In genomic region chr22:32354360-32355351, GRCh38 we compare ENCODE assay signal across 12 cellular contexts. TPM values are rescaled to one million over a fixed set of nuclear protein-coding genes. Genes with fewer than 3 reads are reported as not detected.
A peak's percentile ranks its signal among the peaks of the same experiment; 100 is the strongest.
DNase-seq lines count a peak whose midpoint lies in the region; ATAC-seq and TF ChIP-seq lines count a peak whose summit lies in the region.
"Had no signal": no experiment of that assay in that cellular context is flagged by ENCODE, and none has a peak within 500 bp of the region (broad histone marks: within the 10 kb centered on the region; RNA-seq: fewer than 3 reads in every experiment).

No MANE protein-coding gene starts in this region.

- H3K27me3 ChIP-seq in osteoblast (ENCODE audit: insufficient read depth, low read length), result no peaks in the 10 kb centered on the region
- H3K27me3 ChIP-seq: gastrocnemius medialis had no signal

- no peak for ATAC-seq in activated CD8-positive, alpha-beta T cell treated with anti-CD3 and anti-CD28 coated beads for 36 hours
- ATAC-seq in GM18907 (IDR thresholded peaks at IDR 0.05; ENCODE audit: unreplicated experiment), result no peak

- peak overlapping the region; percentile 15 for H3K27ac Mint-ChIP-seq in endothelial cell (ENCODE audit: unreplicated experiment)
- H3K27ac Mint-ChIP-seq in osteocyte (ENCODE audit: unreplicated experiment), result no peak overlapping the region
- no peak overlapping the region for H3K27ac Mint-ChIP-seq in activated CD8-positive, alpha-beta T cell treated with anti-CD3 and anti-CD28 coated beads for 36 hours
- H3K27ac Mint-ChIP-seq: natural killer cell treated with Interleukin-12 subunit alpha and Interleukin-12 subunit beta and Interleukin-15 and Interleukin-18, amount 100 ng/mL, for 72 hours had no signal

- H3K9me3 ChIP-seq in ES-I3 (ENCODE audit: control insufficient read depth, insufficient read depth, low read length) (no peaks in the 10 kb centered on the region), osteoblast (ENCODE audit: low read depth, low read length) (no peaks in the 10 kb centered on the region)
- H3K9me3 ChIP-seq: gastrocnemius medialis had no signal

- H3K36me3 ChIP-seq in ES-I3 (ENCODE audit: insufficient read depth, low read length) (no peaks in the 10 kb centered on the region), osteoblast (ENCODE audit: insufficient read depth, low read length) (no peaks in the 10 kb centered on the region)
- H3K36me3 ChIP-seq: gastrocnemius medialis had no signal

- TF ChIP-seq CTCF in endothelial cell (IDR thresholded peaks at IDR 0.05; ENCODE audit: unreplicated experiment), result no peak
- no peak for TF ChIP-seq CTCF in osteoblast (IDR thresholded peaks at IDR 0.05; ENCODE audit: extremely low read depth, low read depth, low read length)
- no peak for TF ChIP-seq CTCF in osteocyte (IDR thresholded peaks at IDR 0.05)
- no peak for TF ChIP-seq CTCF in activated CD8-positive, alpha-beta T cell treated with anti-CD3 and anti-CD28 coated beads for 36 hours (IDR thresholded peaks at IDR 0.05)

- peak overlapping the region; percentile 79 for H3K4me3 Mint-ChIP-seq in endothelial cell (ENCODE audit: unreplicated experiment)
- H3K4me3 Mint-ChIP-seq in osteocyte (ENCODE audit: unreplicated experiment), result no peak overlapping the region
- H3K4me3 Mint-ChIP-seq in activated CD8-positive, alpha-beta T cell treated with anti-CD3 and anti-CD28 coated beads for 36 hours, result no peak overlapping the region
- H3K4me3 Mint-ChIP-seq: natural killer cell treated with Interleukin-12 subunit alpha and Interleukin-12 subunit beta and Interleukin-15 and Interleukin-18, amount 100 ng/mL, for 72 hours had no signal

- no peaks in the 10 kb centered on the region for H3K79me2 ChIP-seq in osteoblast (ENCODE audit: insufficient read depth, low read length)

- H3K4me1 Mint-ChIP-seq in endothelial cell (ENCODE audit: unreplicated experiment) (peaks cover 20% of the 10 kb centered on the region), osteocyte (ENCODE audit: unreplicated experiment) (no peaks in the 10 kb centered on the region)
- H3K4me1 Mint-ChIP-seq in activated CD8-positive, alpha-beta T cell treated with anti-CD3 and anti-CD28 coated beads for 36 hours (ENCODE audit: low read depth), result no peaks in the 10 kb centered on the region

- peak overlapping the region; percentile 29 for H2AFZ ChIP-seq in osteoblast (ENCODE audit: low read length)

- peaks cover 3% of the 10 kb centered on the region for H3K27me3 Mint-ChIP-seq in endothelial cell (ENCODE audit: unreplicated experiment)
- H3K27me3 Mint-ChIP-seq in osteocyte (ENCODE audit: unreplicated experiment), result no peaks in the 10 kb centered on the region
- no peaks in the 10 kb centered on the region for H3K27me3 Mint-ChIP-seq in activated CD8-positive, alpha-beta T cell treated with anti-CD3 and anti-CD28 coated beads for 36 hours
- H3K27me3 Mint-ChIP-seq: natural killer cell treated with Interleukin-12 subunit alpha and Interleukin-12 subunit beta and Interleukin-15 and Interleukin-18, amount 100 ng/mL, for 72 hours had no signal

- peaks cover 9% of the 10 kb centered on the region for H3K4me1 ChIP-seq in ES-I3 (ENCODE audit: insufficient read depth, low read length)
- no peaks in the 10 kb centered on the region for H3K4me1 ChIP-seq in osteoblast (ENCODE audit: insufficient read depth, low read length)
- H3K4me1 ChIP-seq: gastrocnemius medialis had no signal

- intact Hi-C loops in activated CD8-positive, alpha-beta T cell treated with anti-CD3 and anti-CD28 coated beads for 36 hours (cut with micrococcal nuclease), result no loop called here

- no peak overlapping the region for H3K4me3 ChIP-seq in osteoblast (ENCODE audit: insufficient read depth, low read length)

- H3K4me2 ChIP-seq in osteoblast (ENCODE audit: insufficient read depth, low read length), result no peak overlapping the region

- no peak overlapping the region for H3K27ac ChIP-seq in osteoblast (ENCODE audit: low read depth, low read length)

- H3K36me3 Mint-ChIP-seq in endothelial cell (ENCODE audit: low read depth, unreplicated experiment), result no peaks in the 10 kb centered on the region
- H3K36me3 Mint-ChIP-seq in osteocyte (ENCODE audit: unreplicated experiment), result no peaks in the 10 kb centered on the region
- H3K36me3 Mint-ChIP-seq in activated CD8-positive, alpha-beta T cell treated with anti-CD3 and anti-CD28 coated beads for 36 hours (ENCODE audit: low read depth), result no peaks in the 10 kb centered on the region
- H3K36me3 Mint-ChIP-seq: natural killer cell treated with Interleukin-12 subunit alpha and Interleukin-12 subunit beta and Interleukin-15 and Interleukin-18, amount 100 ng/mL, for 72 hours had no signal

- H3K9me3 Mint-ChIP-seq in endothelial cell (ENCODE audit: unreplicated experiment) (no peaks in the 10 kb centered on the region), osteocyte (ENCODE audit: unreplicated experiment) (no peaks in the 10 kb centered on the region)
- H3K9me3 Mint-ChIP-seq in activated CD8-positive, alpha-beta T cell treated with anti-CD3 and anti-CD28 coated beads for 36 hours, result no peaks in the 10 kb centered on the region
- H3K9me3 Mint-ChIP-seq: natural killer cell treated with Interleukin-12 subunit alpha and Interleukin-12 subunit beta and Interleukin-15 and Interleukin-18, amount 100 ng/mL, for 72 hours had no signal

- no peaks in the 10 kb centered on the region for H4K20me1 ChIP-seq in osteoblast (ENCODE audit: insufficient read depth, low read length)

- CTCF ChIA-PET in activated CD8-positive, alpha-beta T cell treated with anti-CD3 and anti-CD28 coated beads for 36 hours (lab: Charles Lee), result no interaction called here

- DNase-seq in NCI-H226, result peak; percentile 25
- DNase-seq in endothelial cell (ENCODE audit: low spot score), result no peak
- DNase-seq in osteoblast (ENCODE audit: insufficient read length, low spot score, missing footprints), result peak; percentile 92
- no peak for DNase-seq in CD1c-positive myeloid dendritic cell (ENCODE audit: extremely low spot score)
- DNase-seq in osteocyte (ENCODE audit: extremely low spot score, unreplicated experiment), result no peak
- DNase-seq in activated CD8-positive, alpha-beta T cell treated with anti-CD3 and anti-CD28 coated beads for 36 hours, result no peak
- DNase-seq: activated CD4-positive, CD25-positive, alpha-beta regulatory T cell; DMS79; gastrocnemius medialis had no signal

- POLR2A ChIA-PET in activated CD8-positive, alpha-beta T cell treated with anti-CD3 and anti-CD28 coated beads for 36 hours (lab: Charles Lee), result no interaction called here

- peak overlapping the region; percentile 41; the same call in 1 of the 2 replicates for H3K9ac ChIP-seq in ES-I3 (ENCODE audit: low read depth, low read length)

RNA-seq across cellular contexts. Expression of gene RFPL3, which starts 3.0 kb away (rescaled TPM):
- not detected for total RNA-seq in endothelial cell (ENCODE audit: unreplicated experiment)
- not detected in 2 replicates for total RNA-seq in osteoblast
- not detected in 2 replicates for total RNA-seq in osteocyte
- not detected for total RNA-seq in activated CD8-positive, alpha-beta T cell treated with anti-CD3 and anti-CD28 coated beads for 36 hours
- total RNA-seq: gastrocnemius medialis; natural killer cell treated with Interleukin-12 subunit alpha and Interleukin-12 subunit beta and Interleukin-15 and Interleukin-18, amount 100 ng/mL, for 72 hours had no signal

RNA-seq across cellular contexts. Expression of gene RTCB, which starts 57.4 kb away (rescaled TPM):
- total RNA-seq in endothelial cell (ENCODE audit: unreplicated experiment), result 107 TPM
- total RNA-seq in osteoblast, result 95.8 and 107 TPM in 2 replicates
- 76.2 and 78.2 TPM in 2 replicates for total RNA-seq in osteocyte
- total RNA-seq in activated CD8-positive, alpha-beta T cell treated with anti-CD3 and anti-CD28 coated beads for 36 hours, result 10 to 100 TPM; 77.9 to 82.7 TPM

Comparison
In these comparisons a context has a peak if more than half of its experiments do, and no peak if none do; other contexts are left out.
1. DNase-seq: peak in NCI-H226 (single experiment) and osteoblast (single experiment); none in endothelial cell (single experiment), CD1c-positive myeloid dendritic cell (single experiment), osteocyte (single experiment) and activated CD8-positive, alpha-beta T cell treated with anti-CD3 and anti-CD28 coated beads for 36 hours (single experiment).